Comparison of ENCODE assay signal across 8 cellular contexts in the genomic region with DNA sequence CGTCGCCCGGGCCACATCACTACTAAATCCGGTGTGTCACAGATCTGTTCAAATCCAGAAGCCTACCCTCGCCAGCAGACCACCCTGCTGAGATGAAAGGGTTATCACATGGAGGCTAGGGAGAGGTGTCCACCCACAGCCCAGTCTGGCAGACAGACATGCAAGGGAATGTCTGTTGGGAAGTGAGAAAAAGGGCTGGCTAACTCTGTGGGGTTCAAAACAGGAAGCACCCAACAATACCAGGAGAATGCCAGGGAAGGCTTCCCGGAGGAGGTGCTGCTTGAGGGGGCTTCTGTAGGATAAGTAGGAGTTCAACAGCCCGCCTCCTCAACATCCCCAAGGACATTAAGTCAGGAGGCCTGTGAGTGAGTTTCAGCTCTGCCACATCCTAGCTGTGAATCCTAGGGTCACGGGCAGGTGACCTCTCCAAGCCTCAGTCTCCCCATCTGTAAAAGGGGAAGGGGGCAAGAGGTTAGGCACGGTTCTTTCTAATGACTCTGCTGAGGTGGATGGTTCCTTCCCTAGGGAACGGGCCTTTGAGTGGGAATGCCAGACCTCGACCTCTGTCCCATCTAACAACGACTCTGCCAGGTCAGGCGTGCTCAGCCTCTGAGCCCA. TPM values are rescaled to one million over a fixed set of nuclear protein-coding genes. Genes with fewer than 3 reads are reported as not detected.
DNase-seq lines count a peak whose midpoint lies in the region; ATAC-seq, FAIRE-seq and TF ChIP-seq lines count a peak whose summit lies in the region.

No MANE protein-coding gene starts in this region.

- H3K4me1 ChIP-seq in OCI-LY3 (ENCODE audit: low read length) (peaks cover 9% of the 10 kb centered on the region), H1 (replicated peaks in 1 of 4; ENCODE audit: control insufficient read depth in 3 of 4, insufficient read depth in 4 of 4, low read length in 3 of 4) (peaks cover 0 to 15% (median 4%) of the 10 kb centered on the region in 4 experiments; a peak in 6 of 7 replicates), neuron (ENCODE audit: insufficient read depth, low read length) (peaks cover 8% of the 10 kb centered on the region)

- POLR2A ChIA-PET in CD4-positive, alpha-beta T cell (lab: Charles Lee) = interaction anchor here (1.0 kb wide), 1 partner anchor 77 kb away, joined by 3 read pairs; the partner anchor contains the start of gene TFIP11
- POLR2A ChIA-PET in H1 (lab: Charles Lee; ENCODE audit: partially characterized antibody) = interaction anchor here (0.6 to 2.2 kb wide), 9 partner anchors 9 to 84 kb away, joined by 3 to 9 read pairs (median 4); no protein-coding TSS in a partner anchor

- no peak for FAIRE-seq in H1 (lab: Jason Lieb, UNC)

- peak overlapping the region; percentile 50 for H3K27ac ChIP-seq in CD4-positive, alpha-beta T cell (ENCODE audit: low read depth, low read length)
- H3K27ac ChIP-seq in OCI-LY3 (ENCODE audit: low read length) (no peak overlapping the region), H1 (ENCODE audit: low read depth, low read length) (no peak overlapping the region)

- H3K27ac Mint-ChIP-seq in CD4-positive, alpha-beta T cell = peak overlapping the region; percentile 80

- intact Hi-C loops in CD4-positive, alpha-beta T cell (cut with DNase I, micrococcal nuclease) = loop anchor here in 1 of 2 experiments (1.0 to 2.0 kb wide), 2 partner anchors 77 to 160 kb away; partner anchors contain the start of genes ASPHD2 and TFIP11

- H3K4me3 ChIP-seq in OCI-LY3 (ENCODE audit: low read length) (peak overlapping the region; percentile 92), H1 (ENCODE audit: extremely low read depth in 1 of 4, insufficient read depth in 2 of 4, low read depth in 3 of 4, low read length in 4 of 4) (peak overlapping the region; percentile 64 to 100 (median 70)), neuron (ENCODE audit: low read length) (peak overlapping the region; percentile 88)

- no peaks in the 10 kb centered on the region for H3K9me3 Mint-ChIP-seq in CD4-positive, alpha-beta T cell

- peaks cover 73% of the 10 kb centered on the region for H3K4me1 Mint-ChIP-seq in CD4-positive, alpha-beta T cell (ENCODE audit: low read depth)

- H3K18ac ChIP-seq in H1 (ENCODE audit: extremely low read depth, low read length) = peak overlapping the region; percentile 64

- H3K4me3 Mint-ChIP-seq in CD4-positive, alpha-beta T cell = peak overlapping the region; percentile 90

- H2AFZ ChIP-seq in OCI-LY3 (ENCODE audit: low read depth, low read length) = peak overlapping the region; percentile 61; the same call in 1 of the 2 replicates
- H2AFZ ChIP-seq in H1 (ENCODE audit: low read length) = no peak overlapping the region
- H2AFZ ChIP-seq in neuron (ENCODE audit: low read depth, low read length) = no peak overlapping the region

- H2BK12ac ChIP-seq in H1 (ENCODE audit: low read depth, low read length) = 0 out of 2 replicates have a peak overlapping the region, but pooled peaks have one; percentile 6

- no peak for DNase-seq in CD4-positive, alpha-beta T cell
- DNase-seq in H1 (ENCODE audit: low read depth in 1 of 2, low spot score in 2 of 2) (no peak), GM20000 (ENCODE audit: low spot score) (no peak), NCI-H69 (lab: John Stamatoyannopoulos, UW) (no peak), kidney tubule cell (ENCODE audit: low spot score) (no peak)

- no peak for TF ChIP-seq CTCF in CD4-positive, alpha-beta T cell (IDR thresholded peaks at IDR 0.05)
- no peak for TF ChIP-seq CTCF in OCI-LY3 (IDR thresholded peaks at IDR 0.05; ENCODE audit: low read depth, low read length)
- no peak for TF ChIP-seq CTCF in H1 (IDR thresholded peaks at IDR 0.05; ENCODE audit: control extremely low read depth in 1 of 3, insufficient read depth in 1 of 3, low read depth in 1 of 3, low read length in 3 of 3)
- TF ChIP-seq CTCF in GM20000 (IDR thresholded peaks at IDR 0.05; ENCODE audit: extremely low read depth, missing control alignments) = no peak

- no peaks in the 10 kb centered on the region for H4K20me1 ChIP-seq in OCI-LY3 (ENCODE audit: insufficient read depth, low read length)
- peaks cover 4 to 11% of the 10 kb centered on the region in 2 experiments for H4K20me1 ChIP-seq in H1 (replicated peaks in 1 of 2; ENCODE audit: control insufficient read depth in 1 of 2, insufficient read depth in 2 of 2, low read length in 2 of 2)

- H3K9ac ChIP-seq in OCI-LY3 (ENCODE audit: low read length) (peak overlapping the region; percentile 82), H1 (replicated peaks in 1 of 4; ENCODE audit: extremely low read depth in 1 of 4, low read depth in 3 of 4, low read length in 3 of 4) (peak overlapping the region; percentile 26 to 70 (median 50); a peak in 6 of 7 replicates)

- H3K4me2 ChIP-seq in OCI-LY3 (ENCODE audit: low read length) (peak overlapping the region; percentile 97), H1 (ENCODE audit: insufficient read depth in 1 of 2, low read depth in 2 of 2, low read length in 2 of 2) (peak overlapping the region; percentile 81 to 84)

- H2BK20ac ChIP-seq in H1 (ENCODE audit: low read length) = no peak overlapping the region

- H3K36me3 ChIP-seq in OCI-LY3 (replicated peaks; ENCODE audit: low read depth, low read length) = peaks cover 6% of the 10 kb centered on the region
- peaks cover 0 to 8% (median 1%) of the 10 kb centered on the region in 4 experiments; a peak in 4 of 8 replicates for H3K36me3 ChIP-seq in H1 (ENCODE audit: control insufficient read depth in 2 of 4, insufficient read depth in 4 of 4, low read length in 3 of 4)
- no peaks in the 10 kb centered on the region for H3K36me3 ChIP-seq in neuron (ENCODE audit: insufficient read depth, low read length)

- H4K5ac ChIP-seq in H1 (ENCODE audit: insufficient read length, low read depth, low read length) = no peak overlapping the region

- CTCF ChIA-PET in CD4-positive, alpha-beta T cell (lab: Charles Lee) = interaction anchor here (1.2 to 1.5 kb wide), 2 partner anchors 12 to 76 kb away, joined by 3 to 4 read pairs; no protein-coding TSS in a partner anchor
- CTCF ChIA-PET in H1 (lab: Charles Lee; ENCODE audit: partially characterized antibody) = interaction anchor here (0.6 to 1.4 kb wide), 4 partner anchors 10 to 1686 kb away, joined by 3 to 4 read pairs (median 4); no protein-coding TSS in a partner anchor

- no peaks in the 10 kb centered on the region for H3K79me2 ChIP-seq in OCI-LY3 (ENCODE audit: low read length)
- peaks cover 10 to 57% of the 10 kb centered on the region in 2 experiments; a peak in 3 of 4 replicates for H3K79me2 ChIP-seq in H1 (ENCODE audit: control insufficient read depth in 1 of 2, insufficient read depth in 2 of 2, low read length in 2 of 2)

- H3K27me3 ChIP-seq in CD4-positive, alpha-beta T cell (ENCODE audit: control insufficient read depth, insufficient read depth, low read length) = no peaks in the 10 kb centered on the region
- peaks cover 16% of the 10 kb centered on the region for H3K27me3 ChIP-seq in OCI-LY3 (ENCODE audit: low read depth, low read length)
- H3K27me3 ChIP-seq in H1 (replicated peaks in 1 of 4; ENCODE audit: control insufficient read depth in 3 of 4, extremely low read depth in 1 of 4, insufficient read depth in 3 of 4, low read length in 3 of 4) = no peaks in the 10 kb centered on the region
- H3K27me3 ChIP-seq in neuron (ENCODE audit: insufficient read depth, low read length) = no peaks in the 10 kb centered on the region

- H4K91ac ChIP-seq in H1 (replicated peaks; ENCODE audit: insufficient read length, low read length) = peak overlapping the region; percentile 70

- no peak overlapping the region for H3K14ac ChIP-seq in H1 (ENCODE audit: insufficient read length)

- H2BK120ac ChIP-seq in H1 (replicated peaks; ENCODE audit: low read depth, low read length) = no peak overlapping the region

- TF ChIP-seq EP300 in H1 (IDR thresholded peaks at IDR 0.05; ENCODE audit: borderline replicate concordance in 1 of 2, low read depth in 2 of 2, low read length in 2 of 2) = no peak

- no peaks in the 10 kb centered on the region for H3K9me3 ChIP-seq in CD4-positive, alpha-beta T cell (ENCODE audit: control insufficient read depth, low read length)
- 0 out of 2 replicates have a peak, but pooled peaks cover 6% of the 10 kb centered on the region for H3K9me3 ChIP-seq in OCI-LY3 (ENCODE audit: insufficient read depth, low read length)
- no peaks in the 10 kb centered on the region for H3K9me3 ChIP-seq in H1 (ENCODE audit: insufficient read depth in 2 of 2, low read depth in 1 of 2, low read length in 1 of 2)
- H3K9me3 ChIP-seq in neuron (ENCODE audit: low read length) = no peaks in the 10 kb centered on the region

- no peak for TF ChIP-seq RAD21 in H1 (IDR thresholded peaks at IDR 0.05 in 1 of 2, conservative IDR thresholded peaks at IDR 0.05 in 1 of 2; ENCODE audit: low read depth in 2 of 2, low read length in 2 of 2)

- H2AK5ac ChIP-seq in H1 (ENCODE audit: low read depth, low read length) = no peak overlapping the region

- peaks cover 5% of the 10 kb centered on the region; the same call in 1 of the 2 replicates for H3K23me2 ChIP-seq in H1 (ENCODE audit: low read depth, low read length)

- peaks cover 8% of the 10 kb centered on the region for H3K79me1 ChIP-seq in H1 (ENCODE audit: low read depth, low read length)

- no peak for TF ChIP-seq POLR2A in H1 (IDR thresholded peaks at IDR 0.05; ENCODE audit: control extremely low read depth in 1 of 2, low read depth in 2 of 2, low read length in 2 of 2)

- H2BK5ac ChIP-seq in H1 (ENCODE audit: low read depth, low read length) = peak overlapping the region; percentile 69; the same call in 1 of the 2 replicates

- no peak overlapping the region for H3K4ac ChIP-seq in H1 (replicated peaks; ENCODE audit: insufficient read length, low read depth, low read length)

- H3K56ac ChIP-seq in H1 (replicated peaks; ENCODE audit: insufficient read length, low read depth, low read length) = no peak overlapping the region

- peaks cover 18% of the 10 kb centered on the region for H3K36me3 Mint-ChIP-seq in CD4-positive, alpha-beta T cell (ENCODE audit: low read depth)

- peak overlapping the region; percentile 61; the same call in 1 of the 2 replicates for H2BK15ac ChIP-seq in H1 (ENCODE audit: low read length)

- H3K27me3 Mint-ChIP-seq in CD4-positive, alpha-beta T cell = no peaks in the 10 kb centered on the region

- 56% methylated on average over 13 of the region's 13 CpGs; no CpG with 5 or more reads in 1 of the 2 experiments for WGBS in H1 (ENCODE audit: extremely low coverage in 1 of 2, insufficient coverage in 1 of 2, insufficient read length in 1 of 2, insufficient replicate concordance in 2 of 2, low coverage in 1 of 2, low lambda C conversion rate in 2 of 2, missing lambda C conversion rate in 1 of 2), 2 experiments

- H4K8ac ChIP-seq in H1 (ENCODE audit: extremely low read depth, insufficient read depth, low read length) = no peak overlapping the region; the same call in 1 of the 2 replicates

- no peak for ATAC-seq in CD4-positive, alpha-beta T cell (ENCODE audit: poor library complexity)
- no peak for ATAC-seq in HG03469 (IDR thresholded peaks at IDR 0.05; ENCODE audit: unreplicated experiment)

- H3K23ac ChIP-seq in H1 (ENCODE audit: insufficient read length) = no peak overlapping the region

RNA-seq across cellular contexts. Expression of gene TPST2, which starts 1.1 kb away (rescaled TPM):
- total RNA-seq in CD4-positive, alpha-beta T cell = 1 to 10 TPM; 7.2 to 7.4 TPM
- total RNA-seq in H1 (2021; fragmentation: NEBNext Ultra II Directional; extraction: Animal tissue kit (Norgen Biotek cat#: 25700)) = 58.8 and 62.1 TPM in 2 replicates
- polyA plus RNA-seq in H1 (2011; rRNA removed) = 143 and 162 TPM in 2 replicates
- 134 TPM for polyA plus RNA-seq in H1 (2011; cell fraction: cytosol; rRNA removed)
- polyA plus RNA-seq in H1 (2011; cell fraction: nucleus; rRNA removed) = 139 TPM
- polyA plus RNA-seq in H1 (2012, experiment 1 of 2) = 52.5 to 56.1 TPM (median 54.1 TPM) in 4 replicates
- 69.0 TPM for polyA plus RNA-seq in H1 (2012, experiment 2 of 2)
- 93.0 TPM for polyA plus RNA-seq in H1 (2013, experiment 1 of 2)
- polyA plus RNA-seq in H1 (2013, experiment 2 of 2) = 95.7 TPM
- 80.0 and 85.9 TPM in 2 replicates for polyA minus RNA-seq in H1 (2011; rRNA and poly(A)+ RNA removed)
- 59.8 TPM for polyA minus RNA-seq in H1 (2011; cell fraction: cytosol; rRNA and poly(A)+ RNA removed)
- 63.8 TPM for polyA minus RNA-seq in H1 (2011; cell fraction: nucleus; rRNA and poly(A)+ RNA removed)

RNA-seq across cellular contexts. Expression of gene CRYBB1, which starts 29.0 kb away (rescaled TPM):
- not detected for total RNA-seq in CD4-positive, alpha-beta T cell
- 1.7 and 4.2 TPM in 2 replicates for total RNA-seq in H1 (2021; fragmentation: NEBNext Ultra II Directional; extraction: Animal tissue kit (Norgen Biotek cat#: 25700))
- polyA plus RNA-seq in H1 (2011; rRNA removed) = 6.0 and 7.2 TPM in 2 replicates
- polyA plus RNA-seq in H1 (2011; cell fraction: cytosol; rRNA removed) = 7.5 TPM
- polyA plus RNA-seq in H1 (2011; cell fraction: nucleus; rRNA removed) = 5.0 TPM
- 2.7 to 5.7 TPM (median 5.2 TPM) in 4 replicates for polyA plus RNA-seq in H1 (2012, experiment 1 of 2)
- polyA plus RNA-seq in H1 (2012, experiment 2 of 2) = 3.9 TPM
- polyA plus RNA-seq in H1 (2013, experiment 1 of 2) = 7.7 TPM
- polyA plus RNA-seq in H1 (2013, experiment 2 of 2) = 7.4 TPM
- 1.7 and 4.1 TPM in 2 replicates for polyA minus RNA-seq in H1 (2011; rRNA and poly(A)+ RNA removed)
- polyA minus RNA-seq in H1 (2011; cell fraction: cytosol; rRNA and poly(A)+ RNA removed) = 2.9 TPM
- 1.3 TPM for polyA minus RNA-seq in H1 (2011; cell fraction: nucleus; rRNA and poly(A)+ RNA removed)

RNA-seq across cellular contexts. Expression of gene CRYBA4, which starts 32.9 kb away (rescaled TPM):
- total RNA-seq in CD4-positive, alpha-beta T cell = not detected
- total RNA-seq in H1 (2021; fragmentation: NEBNext Ultra II Directional; extraction: Animal tissue kit (Norgen Biotek cat#: 25700)) = 0.67 and 1.5 TPM in 2 replicates
- polyA plus RNA-seq in H1 (2011; rRNA removed) = 2.2 and 3.1 TPM in 2 replicates
- 2.0 TPM for polyA plus RNA-seq in H1 (2011; cell fraction: cytosol; rRNA removed)
- polyA plus RNA-seq in H1 (2011; cell fraction: nucleus; rRNA removed) = 1.4 TPM
- 0.84 to 2.4 TPM (median 1.9 TPM) in 4 replicates for polyA plus RNA-seq in H1 (2012, experiment 1 of 2)
- 1.5 TPM for polyA plus RNA-seq in H1 (2012, experiment 2 of 2)
- 1.7 TPM for polyA plus RNA-seq in H1 (2013, experiment 1 of 2)
- polyA plus RNA-seq in H1 (2013, experiment 2 of 2) = 2.0 TPM
- polyA minus RNA-seq in H1 (2011; rRNA and poly(A)+ RNA removed) = 0.56 and 0.69 TPM in 2 replicates
- polyA minus RNA-seq in H1 (2011; cell fraction: cytosol; rRNA and poly(A)+ RNA removed) = not detected
- not detected for polyA minus RNA-seq in H1 (2011; cell fraction: nucleus; rRNA and poly(A)+ RNA removed)
